ENCODE assay signal across 22 cellular contexts in genomic region chr10:99912057-99912456, GRCh38.
DNase-seq lines count a peak whose midpoint lies in the region; ATAC-seq, FAIRE-seq and TF ChIP-seq lines count a peak whose summit lies in the region.
"Had no signal": no experiment of that assay in that cellular context is flagged by ENCODE, and none has a peak within 500 bp of the region (broad histone marks: within the 10 kb centered on the region; RNA-seq: fewer than 3 reads in every experiment).

No MANE protein-coding gene starts in this region.

- peak overlapping the region; percentile 90 for H3K4me2 ChIP-seq in neural progenitor cell

- H3K4me3 ChIP-seq in neural progenitor cell, result peak overlapping the region; percentile 91
- H3K4me3 ChIP-seq: body of pancreas, coronary artery, spleen had no signal

- peaks cover 37% of the 10 kb centered on the region for H3K4me1 ChIP-seq in neural progenitor cell

- peak; percentile 55 for FAIRE-seq in G401.6 (lab: Jason Lieb, UNC)

- H3K36me3 ChIP-seq in neural progenitor cell, result peaks cover 12% of the 10 kb centered on the region

- H3K9ac ChIP-seq in neural progenitor cell, result peak overlapping the region; percentile 82

- no peaks in the 10 kb centered on the region for H3K27me3 ChIP-seq in neural progenitor cell
- H3K27me3 ChIP-seq: body of pancreas, spleen had no signal

- H3K9me3 Mint-ChIP-seq in neural progenitor cell, result no peaks in the 10 kb centered on the region
- H3K9me3 Mint-ChIP-seq: activated naive CD8-positive, alpha-beta T cell treated with anti-CD3 and anti-CD28 coated beads for 36 hours; activated T-helper 1 cell treated with anti-CD3 and anti-CD28 coated beads, Interleukin-12 subunit alpha, Interleukin-12 subunit beta, Interleukin-2, Interleukin-4 antibody, amounts not matched to agents 30 ng/mL and 10 ng/mL and 1 ng/mL, durations not matched to agents 14 hours and 24 hours and 36 hours; CD4-positive, alpha-beta memory T cell; stimulated activated naive CD8-positive, alpha-beta T cell treated with anti-CD3 and anti-CD28 coated beads, Interleukin-15, amount 100 ng/mL, for 72 hours had no signal

- peak overlapping the region; percentile 94 for H3K4me3 Mint-ChIP-seq in neural progenitor cell
- H3K4me3 Mint-ChIP-seq: activated naive CD8-positive, alpha-beta T cell treated with anti-CD3 and anti-CD28 coated beads for 36 hours; activated T-helper 1 cell treated with anti-CD3 and anti-CD28 coated beads, Interleukin-12 subunit alpha, Interleukin-12 subunit beta, Interleukin-2, Interleukin-4 antibody, amounts not matched to agents 30 ng/mL and 10 ng/mL and 1 ng/mL, durations not matched to agents 14 hours and 24 hours and 36 hours; CD4-positive, alpha-beta memory T cell; stimulated activated naive CD8-positive, alpha-beta T cell treated with anti-CD3 and anti-CD28 coated beads, Interleukin-15, amount 100 ng/mL, for 72 hours had no signal

- H3K36me3 Mint-ChIP-seq in neural progenitor cell, result peaks cover 12% of the 10 kb centered on the region
- H3K36me3 Mint-ChIP-seq: activated naive CD8-positive, alpha-beta T cell treated with anti-CD3 and anti-CD28 coated beads for 36 hours had no signal

- H3K4me1 Mint-ChIP-seq in neural progenitor cell, result peaks cover 47% of the 10 kb centered on the region
- H3K4me1 Mint-ChIP-seq: CD4-positive, alpha-beta memory T cell had no signal

- peaks cover 10% of the 10 kb centered on the region for H4K20me1 ChIP-seq in neural progenitor cell (ENCODE audit: low read depth)

- H2AFZ ChIP-seq in neural progenitor cell (replicated peaks), result no peak overlapping the region

- H3F3A ChIP-seq in neural progenitor cell (ENCODE audit: low read depth), result peaks cover 21% of the 10 kb centered on the region

- H3K9me3 ChIP-seq in neural progenitor cell (ENCODE audit: low read depth), result no peaks in the 10 kb centered on the region
- H3K9me3 ChIP-seq: body of pancreas, spleen had no signal

- H3K27ac Mint-ChIP-seq in neural progenitor cell, result peak overlapping the region; percentile 91
- H3K27ac Mint-ChIP-seq: activated naive CD8-positive, alpha-beta T cell treated with anti-CD3 and anti-CD28 coated beads for 36 hours; activated T-helper 1 cell treated with anti-CD3 and anti-CD28 coated beads, Interleukin-12 subunit alpha, Interleukin-12 subunit beta, Interleukin-2, Interleukin-4 antibody, amounts not matched to agents 30 ng/mL and 10 ng/mL and 1 ng/mL, durations not matched to agents 14 hours and 24 hours and 36 hours; CD4-positive, alpha-beta memory T cell; stimulated activated naive CD8-positive, alpha-beta T cell treated with anti-CD3 and anti-CD28 coated beads, Interleukin-15, amount 100 ng/mL, for 72 hours had no signal

- H3K27ac ChIP-seq in neural progenitor cell, result no peak overlapping the region
- H3K27ac ChIP-seq: body of pancreas, coronary artery, spleen had no signal

- no peak for ATAC-seq in GM18511 (IDR thresholded peaks at IDR 0.05; ENCODE audit: unreplicated experiment)
- ATAC-seq: body of pancreas; stimulated activated naive CD8-positive, alpha-beta T cell treated with anti-CD3 and anti-CD28 coated beads, Interleukin-15, amount 100 ng/mL, for 72 hours had no signal

- H3K79me2 ChIP-seq in neural progenitor cell (ENCODE audit: low read depth), result peaks cover 69% of the 10 kb centered on the region

- DNase-seq in NCI-H82 treated with DMSO at 0.1 percent for 48 hours (lab: John Stamatoyannopoulos, UW; ENCODE audit: unreplicated experiment) (peak; percentile 46), fibroblast of peridontal ligament (ENCODE audit: extremely low read depth) (peak; percentile 40), neural progenitor cell (ENCODE audit: low spot score) (peak; percentile 23), NCI-H446 treated with DMSO at 0.1 percent for 48 hours (lab: John Stamatoyannopoulos, UW) (no peak), GDM1 (lab: John Stamatoyannopoulos, UW) (no peak), midbrain (lab: John Stamatoyannopoulos, UW) (no peak)
- DNase-seq: activated CD4-positive, alpha-beta T cell treated with anti-CD3 and anti-CD28 coated beads for 1 hour; activated naive CD8-positive, alpha-beta T cell treated with anti-CD3 and anti-CD28 coated beads for 36 hours; body of pancreas; CD4-positive, alpha-beta memory T cell; MM.1S; NCI-H146; NCI-H69; Right ventricle myocardium superior; spleen; stimulated activated CD4-positive, alpha-beta T cell treated with anti-CD3 and anti-CD28 coated beads, Interleukin-4, amount 100 ng/mL, for 4 hours; stimulated activated naive CD8-positive, alpha-beta T cell treated with anti-CD3 and anti-CD28 coated beads, Interleukin-15, amount 100 ng/mL, for 72 hours; trophoblast cell had no signal

- TF ChIP-seq CTCF in neural progenitor cell (IDR thresholded peaks at IDR 0.05), result no peak

- no peaks in the 10 kb centered on the region for H3K27me3 Mint-ChIP-seq in neural progenitor cell (ENCODE audit: insufficient read depth, low read depth)
- H3K27me3 Mint-ChIP-seq: activated naive CD8-positive, alpha-beta T cell treated with anti-CD3 and anti-CD28 coated beads for 36 hours; CD4-positive, alpha-beta memory T cell; stimulated activated naive CD8-positive, alpha-beta T cell treated with anti-CD3 and anti-CD28 coated beads, Interleukin-15, amount 100 ng/mL, for 72 hours had no signal

Comparison
In these comparisons a context has a peak if more than half of its experiments do, and no peak if none do; other contexts are left out.
1. DNase-seq: peak in NCI-H82 treated with DMSO at 0.1 percent for 48 hours (single experiment), fibroblast of peridontal ligament (single experiment) and neural progenitor cell (single experiment); none in NCI-H446 treated with DMSO at 0.1 percent for 48 hours (single experiment), GDM1 (single experiment) and midbrain (single experiment).